In genomic region chr13:28574617-28575142, GRCh38 we compare ENCODE assay signal across 9 cellular contexts.
A peak's percentile ranks its signal among the peaks of the same experiment; 100 is the strongest.
DNase-seq lines count a peak whose midpoint lies in the region; ATAC-seq and TF ChIP-seq lines count a peak whose summit lies in the region.
"Had no signal": no experiment of that assay in that cellular context is flagged by ENCODE, and none has a peak within 500 bp of the region (broad histone marks: within the 10 kb centered on the region; RNA-seq: fewer than 3 reads in every experiment).

No MANE protein-coding gene starts in this region.

- H3K27ac ChIP-seq in vagina, result no peak overlapping the region

- no peaks in the 10 kb centered on the region for H3K27me3 ChIP-seq in vagina

- no peaks in the 10 kb centered on the region for H3K9me3 ChIP-seq in vagina

- DNase-seq in activated CD8-positive, alpha-beta memory T cell treated with anti-CD3 and anti-CD28 coated beads, Interleukin-2, amount 10 ng/mL, durations not matched to agents 7 days and 5 days, result no peak
- no peak for DNase-seq in activated CD8-positive, alpha-beta memory T cell treated with anti-CD3 and anti-CD28 coated beads, Interleukin-2, amount 50 U/mL, for 48 hours
- DNase-seq in SW480 (ENCODE audit: low spot score) (peak; percentile 93), glomerular endothelial cell (ENCODE audit: extremely low read depth, low read depth, low spot score) (peak; percentile 100), NCI-H2107 treated with DMSO at 0.1 percent for 48 hours (lab: John Stamatoyannopoulos, UW; ENCODE audit: unreplicated experiment) (no peak), vagina (ENCODE audit: extremely low spot score in 2 of 2) (no peak)
- peak; percentile 32 for DNase-seq in stimulated activated naive B cell treated with anti-CD40 and anti-IgM and Interleukin-4, amounts not matched to agents 10 μg/mL and 1 μg/mL and 100 μg/mL, for 72 hours

- no peak for TF ChIP-seq POLR2A in vagina (IDR thresholded peaks at IDR 0.05)

- no peak overlapping the region for H3K4me3 Mint-ChIP-seq in activated CD8-positive, alpha-beta memory T cell treated with anti-CD3 and anti-CD28 coated beads, Interleukin-2, amount 10 ng/mL, durations not matched to agents 7 days and 5 days
- H3K4me3 Mint-ChIP-seq in stimulated activated naive B cell treated with anti-CD40 and anti-IgM and Interleukin-4, amounts not matched to agents 10 μg/mL and 1 μg/mL and 100 μg/mL, for 72 hours, result no peak overlapping the region

- H3K36me3 ChIP-seq in vagina, result no peaks in the 10 kb centered on the region

- no peaks in the 10 kb centered on the region for H3K4me1 ChIP-seq in vagina

- H3K27me3 Mint-ChIP-seq in activated CD8-positive, alpha-beta memory T cell treated with anti-CD3 and anti-CD28 coated beads, Interleukin-2, amount 10 ng/mL, durations not matched to agents 7 days and 5 days, result peaks cover 9% of the 10 kb centered on the region
- peaks cover 6 to 15% of the 10 kb centered on the region in 2 donors for H3K27me3 Mint-ChIP-seq in stimulated activated naive B cell treated with anti-CD40 and anti-IgM and Interleukin-4, amounts not matched to agents 10 μg/mL and 1 μg/mL and 100 μg/mL, for 72 hours

- no peaks in the 10 kb centered on the region for H3K36me3 Mint-ChIP-seq in activated CD8-positive, alpha-beta memory T cell treated with anti-CD3 and anti-CD28 coated beads, Interleukin-2, amount 10 ng/mL, durations not matched to agents 7 days and 5 days
- H3K36me3 Mint-ChIP-seq in stimulated activated naive B cell treated with anti-CD40 and anti-IgM and Interleukin-4, amounts not matched to agents 10 μg/mL and 1 μg/mL and 100 μg/mL, for 72 hours, result peaks cover 0 to 9% of the 10 kb centered on the region in 2 donors
- H3K36me3 Mint-ChIP-seq: CD4-positive, CD25-positive, alpha-beta regulatory T cell had no signal

- intact Hi-C loops in vagina (cut with DNase I), result no loop called here

- no peak overlapping the region for H3K27ac Mint-ChIP-seq in activated CD8-positive, alpha-beta memory T cell treated with anti-CD3 and anti-CD28 coated beads, Interleukin-2, amount 10 ng/mL, durations not matched to agents 7 days and 5 days
- H3K27ac Mint-ChIP-seq in stimulated activated naive B cell treated with anti-CD40 and anti-IgM and Interleukin-4, amounts not matched to agents 10 μg/mL and 1 μg/mL and 100 μg/mL, for 72 hours, result peak overlapping the region; percentile 72
- H3K27ac Mint-ChIP-seq: CD4-positive, CD25-positive, alpha-beta regulatory T cell had no signal

- CTCF ChIA-PET in activated CD8-positive, alpha-beta memory T cell treated with anti-CD3 and anti-CD28 coated beads, Interleukin-2, amount 10 ng/mL, durations not matched to agents 7 days and 5 days (lab: Charles Lee), result no interaction called here

- no peak overlapping the region for H3K4me3 ChIP-seq in vagina

- TF ChIP-seq CTCF in vagina (IDR thresholded peaks at IDR 0.05), result no peak

- ATAC-seq in activated CD8-positive, alpha-beta memory T cell treated with anti-CD3 and anti-CD28 coated beads, Interleukin-2, amount 10 ng/mL, durations not matched to agents 7 days and 5 days, result peak; percentile 30
- peak; percentile 92 to 94 for ATAC-seq in stimulated activated naive B cell treated with anti-CD40 and anti-IgM and Interleukin-4, amounts not matched to agents 10 μg/mL and 1 μg/mL and 100 μg/mL, for 72 hours (replicated peaks)
- no peak for ATAC-seq in HG03196 (IDR thresholded peaks at IDR 0.05; ENCODE audit: unreplicated experiment)

- H3K4me1 Mint-ChIP-seq in activated CD8-positive, alpha-beta memory T cell treated with anti-CD3 and anti-CD28 coated beads, Interleukin-2, amount 10 ng/mL, durations not matched to agents 7 days and 5 days, result peaks cover 6% of the 10 kb centered on the region
- H3K4me1 Mint-ChIP-seq in stimulated activated naive B cell treated with anti-CD40 and anti-IgM and Interleukin-4, amounts not matched to agents 10 μg/mL and 1 μg/mL and 100 μg/mL, for 72 hours, result peaks cover 11 to 13% of the 10 kb centered on the region in 2 donors

- H3K9me3 Mint-ChIP-seq in activated CD8-positive, alpha-beta memory T cell treated with anti-CD3 and anti-CD28 coated beads, Interleukin-2, amount 10 ng/mL, durations not matched to agents 7 days and 5 days (ENCODE audit: low read depth), result no peaks in the 10 kb centered on the region
- peaks cover 7 to 11% of the 10 kb centered on the region in 2 donors for H3K9me3 Mint-ChIP-seq in stimulated activated naive B cell treated with anti-CD40 and anti-IgM and Interleukin-4, amounts not matched to agents 10 μg/mL and 1 μg/mL and 100 μg/mL, for 72 hours
- H3K9me3 Mint-ChIP-seq: CD4-positive, CD25-positive, alpha-beta regulatory T cell had no signal

Comparison
In these comparisons a context has a peak if more than half of its experiments do, and no peak if none do; other contexts are left out.
1. DNase-seq: peak in SW480 (single experiment), glomerular endothelial cell (single experiment) and stimulated activated naive B cell treated with anti-CD40 and anti-IgM and Interleukin-4, amounts not matched to agents 10 μg/mL and 1 μg/mL and 100 μg/mL, for 72 hours (single experiment); none in activated CD8-positive, alpha-beta memory T cell treated with anti-CD3 and anti-CD28 coated beads, Interleukin-2, amount 10 ng/mL, durations not matched to agents 7 days and 5 days (single experiment), activated CD8-positive, alpha-beta memory T cell treated with anti-CD3 and anti-CD28 coated beads, Interleukin-2, amount 50 U/mL, for 48 hours (single experiment), NCI-H2107 treated with DMSO at 0.1 percent for 48 hours (single experiment) and vagina (0 of 2).